8 cellular contexts compared by ENCODE assay signal in genomic region chr3:50299929-50300680, GRCh38. TPM values are rescaled to one million over a fixed set of nuclear protein-coding genes. Genes with fewer than 3 reads are reported as not detected.
DNase-seq lines count a peak whose midpoint lies in the region; ATAC-seq and TF ChIP-seq lines count a peak whose summit lies in the region.

No MANE protein-coding gene starts in this region.

- TF ChIP-seq CTCF in IMR-90 (conservative IDR thresholded peaks at IDR 0.05; ENCODE audit: low read depth, low read length): no peak

- peak overlapping the region; percentile 46 to 80; a peak in 3 of 4 replicates for H4K8ac ChIP-seq in IMR-90 (ENCODE audit: low read depth in 2 of 2, low read length in 2 of 2)

- no peaks in the 10 kb centered on the region for H3K9me3 Mint-ChIP-seq in activated T-helper 17 cell treated with anti-CD3 and anti-CD28 coated beads, Interleukin-2, amount 50 U/mL, for 72 hours

- peak overlapping the region; percentile 71 for H3K9ac ChIP-seq in IMR-90 (ENCODE audit: low read depth, low read length)

- peak overlapping the region; percentile 59 for H2AK5ac ChIP-seq in IMR-90 (ENCODE audit: low read depth, low read length)

- POLR2A ChIA-PET in IMR-90 (lab: Charles Lee; ENCODE audit: unreplicated experiment): no interaction called here

- peak; percentile 96 to 97 for DNase-seq in AML-193 (lab: John Stamatoyannopoulos, UW)
- peak; percentile 57 for DNase-seq in IMR-90
- no peak for DNase-seq in Right ventricle myocardium superior
- DNase-seq in pons (ENCODE audit: low spot score): peak; percentile 98
- no peak for DNase-seq in NCI-H2196 treated with DMSO at 0.1 percent for 48 hours (lab: John Stamatoyannopoulos, UW; ENCODE audit: unreplicated experiment)
- no peak for DNase-seq in DMS114 treated with DMSO at 0.1 percent for 48 hours (lab: John Stamatoyannopoulos, UW; ENCODE audit: unreplicated experiment)

- H3K36me3 ChIP-seq in IMR-90 (ENCODE audit: control insufficient read depth, insufficient read depth, low read length): no peaks in the 10 kb centered on the region

- 51% methylated on average over 6 of the region's 12 CpGs; no CpG with 5 or more reads in 1 of the 2 experiments for WGBS in IMR-90 (ENCODE audit: extremely low coverage in 2 of 2, insufficient read length in 1 of 2), 2 experiments

- H3K9me3 ChIP-seq in IMR-90 (ENCODE audit: control insufficient read depth, insufficient read depth, low read length): no peaks in the 10 kb centered on the region

- H3K4me3 Mint-ChIP-seq in activated T-helper 17 cell treated with anti-CD3 and anti-CD28 coated beads, Interleukin-2, amount 50 U/mL, for 72 hours: peak overlapping the region; percentile 98

- peak overlapping the region; percentile 7 for H3K14ac ChIP-seq in IMR-90 (replicated peaks; ENCODE audit: low read depth, low read length)

- no peaks in the 10 kb centered on the region for H3K27me3 Mint-ChIP-seq in activated T-helper 17 cell treated with anti-CD3 and anti-CD28 coated beads, Interleukin-2, amount 50 U/mL, for 72 hours

- no peaks in the 10 kb centered on the region for H4K20me1 ChIP-seq in IMR-90 (ENCODE audit: insufficient read depth, low read length)

- intact Hi-C loops in IMR-90 (cut with micrococcal nuclease) (no loop called here), Right ventricle myocardium superior (cut with DNase I) (no loop called here)

- H4K5ac ChIP-seq in IMR-90 (ENCODE audit: low read depth, low read length): peak overlapping the region; percentile 16; the same call in 1 of the 2 replicates

- H3K4ac ChIP-seq in IMR-90 (ENCODE audit: low read depth, low read length): peak overlapping the region; percentile 68

- in situ Hi-C loops in IMR-90 (cut with MboI; ENCODE audit: low sequenced_read_pairs): no loop called here

- CTCF ChIA-PET in IMR-90 (lab: Yijun Ruan, JAX): interaction anchor here (1.9 kb wide), 1 partner anchor 24 kb away, joined by 4 read pairs; no protein-coding TSS in a partner anchor

- H3K27me3 ChIP-seq in IMR-90 (ENCODE audit: control insufficient read depth, insufficient read depth, low read length): no peaks in the 10 kb centered on the region

- peaks cover 13% of the 10 kb centered on the region for H3K4me1 ChIP-seq in IMR-90 (ENCODE audit: control insufficient read depth, insufficient read depth, low read length)

- dilution Hi-C loops in IMR-90 (cut with HindIII; ENCODE audit: low sequenced_read_pairs, unreplicated experiment): no loop called here

- ATAC-seq in IMR-90 (ENCODE audit: low read depth) (no peak), Right ventricle myocardium superior (ENCODE audit: poor library complexity) (peak; percentile 0), HG03108 (IDR thresholded peaks at IDR 0.05; ENCODE audit: unreplicated experiment) (no peak)
- peak; percentile 38 for ATAC-seq in activated T-helper 17 cell treated with anti-CD3 and anti-CD28 coated beads, Interleukin-2, amount 50 U/mL, for 72 hours (replicated peaks)

- H3K18ac ChIP-seq in IMR-90 (ENCODE audit: low read depth, low read length): peak overlapping the region; percentile 33; the same call in 1 of the 2 replicates

- peak overlapping the region; percentile 73 for H3K23ac ChIP-seq in IMR-90 (ENCODE audit: low read depth, low read length)

- peak overlapping the region; percentile 92 for H3K4me2 ChIP-seq in IMR-90 (ENCODE audit: low read depth, low read length)

- peak overlapping the region; percentile 7; the same call in 1 of the 2 replicates for H2BK120ac ChIP-seq in IMR-90 (ENCODE audit: low read depth, low read length)

- no peak for TF ChIP-seq POLR2A in IMR-90 (IDR thresholded peaks at IDR 0.05; ENCODE audit: low read depth, low read length)

- H3K56ac ChIP-seq in IMR-90 (ENCODE audit: extremely low read depth, insufficient read depth, low read length): peak overlapping the region; percentile 41

- peaks cover 13 to 31% of the 10 kb centered on the region in 2 experiments for H3K79me1 ChIP-seq in IMR-90 (ENCODE audit: low read depth in 1 of 2, low read length in 2 of 2)

- peak overlapping the region; percentile 61 for H2BK5ac ChIP-seq in IMR-90 (ENCODE audit: low read depth, low read length, poor library complexity, severe bottlenecking)

- no TSS peak for BruUV-seq in IMR-90 (replicated peaks; lab: Mats Ljungman, UMichigan)

- peak overlapping the region; percentile 15; the same call in 1 of the 2 replicates for H2BK20ac ChIP-seq in IMR-90 (ENCODE audit: low read depth, low read length)

- no peaks in the 10 kb centered on the region for H3K36me3 Mint-ChIP-seq in activated T-helper 17 cell treated with anti-CD3 and anti-CD28 coated beads, Interleukin-2, amount 50 U/mL, for 72 hours (ENCODE audit: low read depth)

- peak overlapping the region; percentile 95 for H2AFZ ChIP-seq in IMR-90 (replicated peaks; ENCODE audit: low read length, poor library complexity)

- H3K4me1 Mint-ChIP-seq in activated T-helper 17 cell treated with anti-CD3 and anti-CD28 coated beads, Interleukin-2, amount 50 U/mL, for 72 hours: peaks cover 8% of the 10 kb centered on the region

- peak overlapping the region; percentile 30 for H4K91ac ChIP-seq in IMR-90 (ENCODE audit: insufficient read depth, low read depth, low read length)

- H3K27ac Mint-ChIP-seq in activated T-helper 17 cell treated with anti-CD3 and anti-CD28 coated beads, Interleukin-2, amount 50 U/mL, for 72 hours: peak overlapping the region; percentile 94

- H2BK15ac ChIP-seq in IMR-90 (ENCODE audit: low read depth, low read length): peak overlapping the region; percentile 18; the same call in 1 of the 3 replicates

- H3K27ac ChIP-seq in IMR-90 (ENCODE audit: insufficient read depth, low read length): peak overlapping the region; percentile 63

- H3K9me1 ChIP-seq in IMR-90 (ENCODE audit: insufficient read depth, low read length): peaks cover 21% of the 10 kb centered on the region

- H3K4me3 ChIP-seq in IMR-90 (ENCODE audit: insufficient read depth, low read depth, low read length): peak overlapping the region; percentile 59

- TF ChIP-seq RAD21 in IMR-90 (IDR thresholded peaks at IDR 0.05; ENCODE audit: low read length): no peak

- peak overlapping the region; percentile 90 for H2AK9ac ChIP-seq in IMR-90 (replicated peaks; ENCODE audit: low read depth, low read length, poor library complexity)

TF ChIP-seq in IMR-90, 13 proteins besides CTCF, POLR2A, EP300 and RAD21:
- TF ChIP-seq FOS (IDR thresholded peaks at IDR 0.05; ENCODE audit: low read depth, low read length) (no peak), CEBPB (IDR thresholded peaks at IDR 0.05; ENCODE audit: low read depth, low read length) (peak; percentile 45; the same call in 1 of the 2 replicates)
TF ChIP-seq in IMR-90: peak in this region for 1.

RNA-seq across cellular contexts. Expression of gene HYAL3, which starts 0.9 kb away (rescaled TPM):
- 2.2 and 2.7 TPM in 2 replicates for total RNA-seq in IMR-90 (2012; rRNA removed)
- polyA plus RNA-seq in IMR-90 (2012; rRNA removed): 5.7 and 7.6 TPM in 2 replicates
- 7.4 and 11.3 TPM in 2 replicates for polyA plus RNA-seq in IMR-90 (2012; cell fraction: cytosol; rRNA removed)
- 4.6 and 10.7 TPM in 2 replicates for polyA plus RNA-seq in IMR-90 (2012; cell fraction: nucleus; rRNA removed; ENCODE audit: low replicate concordance)
- total RNA-seq in activated T-helper 17 cell treated with anti-CD3 and anti-CD28 coated beads, Interleukin-2, amount 50 U/mL, for 72 hours: 10 to 100 TPM; 12.2 to 13.0 TPM
- 1.2 TPM for total RNA-seq in Right ventricle myocardium superior

RNA-seq across cellular contexts. Expression of gene NAA80, which starts 0.9 kb away (rescaled TPM):
- total RNA-seq in IMR-90 (2012; rRNA removed) (3.1 and 5.0 TPM in 2 replicates), Right ventricle myocardium superior (6.3 TPM)
- polyA plus RNA-seq in IMR-90 (2012; rRNA removed): 14.2 and 14.4 TPM in 2 replicates
- polyA plus RNA-seq in IMR-90 (2012; cell fraction: cytosol; rRNA removed): 7.4 and 10.9 TPM in 2 replicates
- polyA plus RNA-seq in IMR-90 (2012; cell fraction: nucleus; rRNA removed; ENCODE audit: low replicate concordance): 19.3 and 45.2 TPM in 2 replicates
- 10 to 100 TPM; 24.4 to 37.8 TPM for total RNA-seq in activated T-helper 17 cell treated with anti-CD3 and anti-CD28 coated beads, Interleukin-2, amount 50 U/mL, for 72 hours

RNA-seq across cellular contexts. Expression of gene HYAL1, which starts 3.3 kb away (rescaled TPM):
- total RNA-seq in IMR-90 (2012; rRNA removed) (under 0.01 and 0.36 TPM in 2 replicates), Right ventricle myocardium superior (66.5 TPM)
- polyA plus RNA-seq in IMR-90 (2012; rRNA removed): 0.29 and 0.32 TPM in 2 replicates
- polyA plus RNA-seq in IMR-90 (2012; cell fraction: cytosol; rRNA removed): 0.21 and 0.32 TPM in 2 replicates
- polyA plus RNA-seq in IMR-90 (2012; cell fraction: nucleus; rRNA removed; ENCODE audit: low replicate concordance): 1.4 and 2.3 TPM in 2 replicates
- total RNA-seq in activated T-helper 17 cell treated with anti-CD3 and anti-CD28 coated beads, Interleukin-2, amount 50 U/mL, for 72 hours: under 1 TPM in 1 of 2 donors, not detected in 1; 0.29 TPM

RNA-seq across cellular contexts. Expression of gene IFRD2, which starts 7.9 kb away (rescaled TPM):
- total RNA-seq in IMR-90 (2012; rRNA removed) (48.6 and 52.7 TPM in 2 replicates), Right ventricle myocardium superior (70.1 TPM)
- 79.1 and 85.2 TPM in 2 replicates for polyA plus RNA-seq in IMR-90 (2012; rRNA removed)
- polyA plus RNA-seq in IMR-90 (2012; cell fraction: cytosol; rRNA removed): 68.9 and 69.3 TPM in 2 replicates
- 164 and 342 TPM in 2 replicates for polyA plus RNA-seq in IMR-90 (2012; cell fraction: nucleus; rRNA removed; ENCODE audit: low replicate concordance)
- total RNA-seq in activated T-helper 17 cell treated with anti-CD3 and anti-CD28 coated beads, Interleukin-2, amount 50 U/mL, for 72 hours: 100 to 1,000 TPM in 1 of 2 donors, 10 to 100 TPM in 1; 59.2 to 139 TPM

RNA-seq across cellular contexts. Expression of gene LSMEM2, which starts 21.2 kb away (rescaled TPM):
- total RNA-seq in IMR-90 (2012; rRNA removed) (under 0.01 TPM in 2 replicates), Right ventricle myocardium superior (29.6 TPM)
- not detected in 2 replicates for polyA plus RNA-seq in IMR-90 (2012; rRNA removed)
- not detected in 2 replicates for polyA plus RNA-seq in IMR-90 (2012; cell fraction: cytosol; rRNA removed)
- polyA plus RNA-seq in IMR-90 (2012; cell fraction: nucleus; rRNA removed; ENCODE audit: low replicate concordance): 0.37 and 0.52 TPM in 2 replicates
- under 1 TPM in 1 of 2 donors, not detected in 1; 0.34 TPM for total RNA-seq in activated T-helper 17 cell treated with anti-CD3 and anti-CD28 coated beads, Interleukin-2, amount 50 U/mL, for 72 hours

Comparison
In these comparisons a context has a peak if more than half of its experiments do, and no peak if none do; other contexts are left out.
1. DNase-seq: peak in AML-193 (2 of 2), IMR-90 (single experiment) and pons (single experiment); none in Right ventricle myocardium superior (single experiment), NCI-H2196 treated with DMSO at 0.1 percent for 48 hours (single experiment) and DMS114 treated with DMSO at 0.1 percent for 48 hours (single experiment).
2. ATAC-seq: peak in activated T-helper 17 cell treated with anti-CD3 and anti-CD28 coated beads, Interleukin-2, amount 50 U/mL, for 72 hours (single experiment) and Right ventricle myocardium superior (single experiment); none in IMR-90 (single experiment) and HG03108 (single experiment).
3. RNA of gene HYAL1, which starts 3.3 kb away (total RNA-seq): 66.5 TPM in Right ventricle myocardium superior (single experiment); under 0.01 to 0.36 TPM in IMR-90 and 0.29 TPM in activated T-helper 17 cell treated with anti-CD3 and anti-CD28 coated beads, Interleukin-2, amount 50 U/mL, for 72 hours; every median in the first group is over 10 times any median in the second.